ENCODE assay signal across 19 cellular contexts in genomic region chr11:69245491-69246345, GRCh38. TPM values are rescaled to one million over a fixed set of nuclear protein-coding genes. Genes with fewer than 3 reads are reported as not detected.
"Had no signal": no experiment of that assay in that cellular context is flagged by ENCODE, and none has a peak within 500 bp of the region (broad histone marks: within the 10 kb centered on the region; RNA-seq: fewer than 3 reads in every experiment).

No MANE protein-coding gene starts in this region.

- H3K27me3 Mint-ChIP-seq: stimulated activated naive CD8-positive, alpha-beta T cell treated with anti-CD3 and anti-CD28 coated beads, Interleukin-15, Interleukin-2, amounts not matched to agents 100 ng/mL and 50 ng/mL, for 24 hours had no signal

- H3K4me3 ChIP-seq: gastroesophageal sphincter, psoas muscle, thoracic aorta had no signal

- ATAC-seq: gastroesophageal sphincter, natural killer cell, psoas muscle had no signal

- H3K9ac ChIP-seq: SK-N-SH had no signal

- DNase-seq: activated B cell treated with CpG ODN at 0.5 μM for 24 hours; activated CD4-positive, alpha-beta T cell treated with anti-CD3 and anti-CD28 coated beads, Interleukin-2, amount 10 ng/mL, durations not matched to agents 24 days and 14 days; activated naive CD4-positive, alpha-beta T cell; effector memory CD4-positive, alpha-beta T cell; hypothalamus; natural killer cell; occipital lobe; psoas muscle; SK-N-SH; stimulated activated CD4-positive, alpha-beta T cell treated with anti-CD3 and anti-CD28 coated beads, Interleukin-15, amount 100 ng/mL, for 24 hours; stimulated activated CD4-positive, alpha-beta T cell treated with anti-CD3 and anti-CD28 coated beads, Interleukin-4, amount 100 ng/mL, for 24 hours had no signal

- H3K36me3 ChIP-seq: gastroesophageal sphincter, thoracic aorta had no signal

- H3K9me3 Mint-ChIP-seq: activated B cell treated with CpG ODN at 0.5 μM for 24 hours, natural killer cell had no signal

- H3K9me3 ChIP-seq: psoas muscle, SK-N-SH, thoracic aorta had no signal

- FAIRE-seq: astrocyte, colon, urothelium cell line had no signal

- H3K4me1 ChIP-seq: gastroesophageal sphincter, psoas muscle had no signal

- H3K27ac Mint-ChIP-seq: activated B cell treated with CpG ODN at 0.5 μM for 24 hours; activated CD4-positive, alpha-beta T cell treated with anti-CD3 and anti-CD28 coated beads, Interleukin-2, amount 10 ng/mL, durations not matched to agents 24 days and 14 days; activated T-helper 1 cell treated with anti-CD3 and anti-CD28 coated beads, Interleukin-12 subunit alpha, Interleukin-12 subunit beta, Interleukin-2, Interleukin-4 antibody, amounts not matched to agents 30 ng/mL and 10 ng/mL and 1 ng/mL, durations not matched to agents 14 hours and 24 hours and 36 hours; natural killer cell; stimulated activated naive CD8-positive, alpha-beta T cell treated with anti-CD3 and anti-CD28 coated beads, Interleukin-15, Interleukin-2, amounts not matched to agents 100 ng/mL and 50 ng/mL, for 24 hours; T-helper 1 cell treated with Interleukin-12 subunit alpha and Interleukin-12 subunit beta and Interleukin-4 antibody, amounts not matched to agents 30 μg/mL and 1 μg/mL, for 36 hours had no signal

- H3K36me3 Mint-ChIP-seq: natural killer cell had no signal

- H3K27ac ChIP-seq: gastroesophageal sphincter, psoas muscle, thoracic aorta had no signal

- H3K4me3 Mint-ChIP-seq: activated B cell treated with CpG ODN at 0.5 μM for 24 hours; activated CD4-positive, alpha-beta T cell treated with anti-CD3 and anti-CD28 coated beads, Interleukin-2, amount 10 ng/mL, durations not matched to agents 24 days and 14 days; activated T-helper 1 cell treated with anti-CD3 and anti-CD28 coated beads, Interleukin-12 subunit alpha, Interleukin-12 subunit beta, Interleukin-2, Interleukin-4 antibody, amounts not matched to agents 30 ng/mL and 10 ng/mL and 1 ng/mL, durations not matched to agents 14 hours and 24 hours and 36 hours; natural killer cell; stimulated activated naive CD8-positive, alpha-beta T cell treated with anti-CD3 and anti-CD28 coated beads, Interleukin-15, Interleukin-2, amounts not matched to agents 100 ng/mL and 50 ng/mL, for 24 hours; T-helper 1 cell treated with Interleukin-12 subunit alpha and Interleukin-12 subunit beta and Interleukin-4 antibody, amounts not matched to agents 30 μg/mL and 1 μg/mL, for 36 hours had no signal

RNA-seq across cellular contexts. Expression of gene MYEOV, which starts 48.2 kb away (rescaled TPM):
- total RNA-seq: astrocyte, gastroesophageal sphincter, occipital lobe had no signal
